13 cellular contexts compared by ENCODE assay signal in the genomic region with DNA sequence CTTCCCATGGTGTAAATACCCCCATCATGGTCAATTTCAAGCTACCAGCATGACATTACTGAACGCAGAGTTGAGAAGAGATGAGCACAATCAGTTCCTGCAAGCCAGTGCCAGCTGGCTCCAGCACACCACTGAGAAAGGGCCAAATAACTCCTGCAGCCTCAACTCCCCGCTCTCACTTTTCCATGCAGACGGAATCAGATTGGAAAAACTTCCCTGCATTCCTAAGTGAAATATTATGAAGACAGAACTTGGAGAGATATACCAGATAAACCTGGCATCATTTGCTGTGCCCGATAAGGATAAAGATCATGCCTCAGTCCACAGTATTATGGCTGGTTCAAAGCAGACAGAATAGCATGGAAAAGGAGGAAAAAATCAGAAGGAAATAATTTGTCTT. TPM values are rescaled to one million over a fixed set of nuclear protein-coding genes. Genes with fewer than 3 reads are reported as not detected.
DNase-seq lines count a peak whose midpoint lies in the region; ATAC-seq and TF ChIP-seq lines count a peak whose summit lies in the region.
"Had no signal": no experiment of that assay in that cellular context is flagged by ENCODE, and none has a peak within 500 bp of the region (broad histone marks: within the 10 kb centered on the region; RNA-seq: fewer than 3 reads in every experiment).

No MANE protein-coding gene starts in this region.

- 40 to 52% (median 50%) methylated on average over 4 of the region's 4 CpGs for WGBS in adrenal gland, 4 donors
- WGBS in ovary, 3 donors: 5 to 13% (median 9%) methylated on average over 4 of the region's 4 CpGs
- 7% methylated on average over 4 of the region's 4 CpGs for WGBS in prostate gland

- H3K9me3 ChIP-seq in adrenal gland (replicated peaks in 1 of 3) (no peaks in the 10 kb centered on the region), ovary (no peaks in the 10 kb centered on the region), upper lobe of right lung (no peaks in the 10 kb centered on the region), prostate gland (no peaks in the 10 kb centered on the region)

- TF ChIP-seq POLR2A in adrenal gland (IDR thresholded peaks at IDR 0.05): no peak
- TF ChIP-seq POLR2A in ovary (IDR thresholded peaks at IDR 0.05): no peak
- no peak for TF ChIP-seq POLR2A in prostate gland (IDR thresholded peaks at IDR 0.05)

- no peak overlapping the region for H3K4me3 Mint-ChIP-seq in natural killer cell
- H3K4me3 Mint-ChIP-seq in stimulated activated naive B cell treated with anti-CD40 and anti-IgM and Interleukin-4, amounts not matched to agents 10 μg/mL and 1 μg/mL and 100 μg/mL, for 72 hours: no peak overlapping the region
- H3K4me3 Mint-ChIP-seq: H9, nephron progenitor cell had no signal

- no peak overlapping the region for H3K4me3 ChIP-seq in adrenal gland
- H3K4me3 ChIP-seq in ovary: no peak overlapping the region
- H3K4me3 ChIP-seq in upper lobe of right lung: no peak overlapping the region
- no peak overlapping the region for H3K4me3 ChIP-seq in prostate gland

- H3K27ac Mint-ChIP-seq in natural killer cell: no peak overlapping the region
- H3K27ac Mint-ChIP-seq in stimulated activated naive B cell treated with anti-CD40 and anti-IgM and Interleukin-4, amounts not matched to agents 10 μg/mL and 1 μg/mL and 100 μg/mL, for 72 hours: no peak overlapping the region
- H3K27ac Mint-ChIP-seq: H9, nephron progenitor cell had no signal

- TF ChIP-seq EP300 in ovary (IDR thresholded peaks at IDR 0.05): no peak

- ATAC-seq in left cardiac atrium: peak; percentile 85 to 87
- peak; percentile 31 for ATAC-seq in upper lobe of right lung
- no peak for ATAC-seq in natural killer cell
- ATAC-seq in stimulated activated naive B cell treated with anti-CD40 and anti-IgM and Interleukin-4, amounts not matched to agents 10 μg/mL and 1 μg/mL and 100 μg/mL, for 72 hours (replicated peaks): no peak

- no peaks in the 10 kb centered on the region for H3K36me3 ChIP-seq in adrenal gland (replicated peaks in 1 of 2)
- no peaks in the 10 kb centered on the region for H3K36me3 ChIP-seq in ovary
- no peaks in the 10 kb centered on the region for H3K36me3 ChIP-seq in upper lobe of right lung
- H3K36me3 ChIP-seq in prostate gland: no peaks in the 10 kb centered on the region

- peaks cover under 1 to 11% of the 10 kb centered on the region in 2 donors for H3K4me1 ChIP-seq in adrenal gland (replicated peaks in 1 of 2)
- H3K4me1 ChIP-seq in ovary (ENCODE audit: insufficient read depth): peaks cover 13% of the 10 kb centered on the region
- H3K4me1 ChIP-seq in upper lobe of right lung: peaks cover 14% of the 10 kb centered on the region
- H3K4me1 ChIP-seq in prostate gland (replicated peaks): no peaks in the 10 kb centered on the region

- no peaks in the 10 kb centered on the region for H3K27me3 ChIP-seq in adrenal gland
- no peaks in the 10 kb centered on the region for H3K27me3 ChIP-seq in ovary
- no peaks in the 10 kb centered on the region for H3K27me3 ChIP-seq in upper lobe of right lung
- no peaks in the 10 kb centered on the region for H3K27me3 ChIP-seq in prostate gland (replicated peaks; ENCODE audit: insufficient read depth)

- no peaks in the 10 kb centered on the region for H3K27me3 Mint-ChIP-seq in natural killer cell (ENCODE audit: low read depth in 2 of 2)
- H3K27me3 Mint-ChIP-seq in stimulated activated naive B cell treated with anti-CD40 and anti-IgM and Interleukin-4, amounts not matched to agents 10 μg/mL and 1 μg/mL and 100 μg/mL, for 72 hours: no peaks in the 10 kb centered on the region

- H3K4me1 Mint-ChIP-seq in natural killer cell: no peaks in the 10 kb centered on the region
- H3K4me1 Mint-ChIP-seq in stimulated activated naive B cell treated with anti-CD40 and anti-IgM and Interleukin-4, amounts not matched to agents 10 μg/mL and 1 μg/mL and 100 μg/mL, for 72 hours: no peaks in the 10 kb centered on the region
- H3K4me1 Mint-ChIP-seq: H9, nephron progenitor cell had no signal

- TF ChIP-seq CTCF in adrenal gland (IDR thresholded peaks at IDR 0.05) (no peak), ovary (IDR thresholded peaks at IDR 0.05) (no peak), upper lobe of right lung (IDR thresholded peaks at IDR 0.05) (no peak), natural killer cell (IDR thresholded peaks at IDR 0.05) (no peak), prostate gland (IDR thresholded peaks at IDR 0.05) (no peak)

- intact Hi-C loops in adrenal gland (cut with DNase I) (no loop called here), left cardiac atrium (cut with DNase I) (loop anchor here in 1 of 2 donors (5.0 kb wide), 1 partner anchor 55 kb away; the partner anchor contains the start of gene FILIP1), ovary (cut with DNase I) (no loop called here), upper lobe of right lung (cut with DNase I) (no loop called here), natural killer cell (cut with micrococcal nuclease) (no loop called here), prostate gland (cut with DNase I) (no loop called here)

- DNase-seq in adrenal gland: peak in 6 of 7 donors; percentile 12 to 58 (median 26)
- DNase-seq in left cardiac atrium: peak; percentile 48
- peak; percentile 24 to 71 (median 41) for DNase-seq in ovary
- no peak for DNase-seq in upper lobe of right lung
- no peak for DNase-seq in NK-92 treated with Interleukin-12 subunit alpha and Interleukin-12 subunit beta, amount 100 ng/mL, for 24 hours (lab: John Stamatoyannopoulos, UW)
- no peak for DNase-seq in natural killer cell
- no peak for DNase-seq in prostate gland (ENCODE audit: low spot score)
- no peak for DNase-seq in stimulated activated naive B cell treated with anti-CD40 and anti-IgM and Interleukin-4, amounts not matched to agents 10 μg/mL and 1 μg/mL and 100 μg/mL, for 72 hours
- DNase-seq: activated CD4-positive, alpha-beta T cell treated with anti-CD3 and anti-CD28 coated beads, Interleukin-2, amount 50 U/mL, for 48 hours; H9; nephron progenitor cell; SHP77 treated with DMSO at 0.1 percent for 48 hours had no signal

- no peaks in the 10 kb centered on the region for H3K36me3 Mint-ChIP-seq in natural killer cell
- H3K36me3 Mint-ChIP-seq in stimulated activated naive B cell treated with anti-CD40 and anti-IgM and Interleukin-4, amounts not matched to agents 10 μg/mL and 1 μg/mL and 100 μg/mL, for 72 hours: no peaks in the 10 kb centered on the region

- no peaks in the 10 kb centered on the region for H3K9me3 Mint-ChIP-seq in natural killer cell
- H3K9me3 Mint-ChIP-seq in stimulated activated naive B cell treated with anti-CD40 and anti-IgM and Interleukin-4, amounts not matched to agents 10 μg/mL and 1 μg/mL and 100 μg/mL, for 72 hours: no peaks in the 10 kb centered on the region

- H3K27ac ChIP-seq in adrenal gland: peak overlapping the region in 2 of 5 donors; percentile 2 to 42
- peak overlapping the region in 1 of 2 donors; percentile 47 for H3K27ac ChIP-seq in ovary
- peak overlapping the region; percentile 45 for H3K27ac ChIP-seq in upper lobe of right lung
- no peak overlapping the region for H3K27ac ChIP-seq in prostate gland
- H3K27ac ChIP-seq: epithelial cell of prostate had no signal

RNA-seq across cellular contexts. Expression of gene FILIP1, which starts 56.7 kb away (rescaled TPM):
- total RNA-seq in adrenal gland (1 to 10 TPM; 1.5 to 3.3 (median 2.5) TPM), left cardiac atrium (10 to 100 TPM; 85.8 to 86.3 TPM), ovary (1 to 10 TPM; 1.1 to 7.1 (median 2.7) TPM), upper lobe of right lung (21.6 TPM), natural killer cell (not detected), prostate gland (1 to 10 TPM; 2.1 to 3.3 TPM)
- polyA plus RNA-seq in adrenal gland (1 to 10 TPM in 2 of 3 donors, under 1 TPM in 1; 0.94 to 2.5 (median 1.9) TPM), ovary (1 to 10 TPM; 1.7 to 6.9 TPM)

Comparison
In these comparisons a context has a peak if more than half of its experiments do, and no peak if none do; other contexts are left out.
1. DNase-seq: peak in adrenal gland (6 of 7), left cardiac atrium (single experiment) and ovary (5 of 5); none in upper lobe of right lung (single experiment), NK-92 treated with Interleukin-12 subunit alpha and Interleukin-12 subunit beta, amount 100 ng/mL, for 24 hours (single experiment), natural killer cell (single experiment), prostate gland (single experiment) and stimulated activated naive B cell treated with anti-CD40 and anti-IgM and Interleukin-4, amounts not matched to agents 10 μg/mL and 1 μg/mL and 100 μg/mL, for 72 hours (single experiment).
2. ATAC-seq: peak in left cardiac atrium (2 of 2) and upper lobe of right lung (single experiment); none in natural killer cell (0 of 3) and stimulated activated naive B cell treated with anti-CD40 and anti-IgM and Interleukin-4, amounts not matched to agents 10 μg/mL and 1 μg/mL and 100 μg/mL, for 72 hours (0 of 2).